ENCODE assay signal across 12 cellular contexts in the genomic region with DNA sequence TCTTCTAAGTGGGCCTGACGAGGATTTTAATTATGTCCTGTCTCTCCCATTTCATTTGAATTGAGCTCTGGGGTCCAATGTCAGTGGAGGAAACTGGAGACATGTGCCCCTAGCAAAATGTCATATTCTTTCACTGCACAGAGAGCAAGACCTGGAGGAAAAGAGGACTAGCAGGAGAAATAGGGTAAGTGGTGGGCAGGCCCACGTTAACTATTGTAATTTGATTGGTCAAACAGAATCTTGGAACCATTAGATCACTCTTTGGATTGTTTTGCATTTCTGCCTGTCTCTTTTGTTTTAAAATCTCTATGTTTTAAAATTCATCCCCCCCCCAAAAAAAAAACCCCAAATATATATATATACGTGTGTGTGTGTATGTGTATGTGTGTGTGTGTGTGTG.
DNase-seq lines count a peak whose midpoint lies in the region; ATAC-seq and TF ChIP-seq lines count a peak whose summit lies in the region.
"Had no signal": no experiment of that assay in that cellular context is flagged by ENCODE, and none has a peak within 500 bp of the region (broad histone marks: within the 10 kb centered on the region; RNA-seq: fewer than 3 reads in every experiment).

No MANE protein-coding gene starts in this region.

- H3K4me3 ChIP-seq in heart left ventricle (peak overlapping the region in 2 of 12 donors; percentile 35 to 44), adipocyte (ENCODE audit: low read length) (no peak overlapping the region), mucosa of stomach (ENCODE audit: low read length) (peak overlapping the region; percentile 22), transverse colon (no peak overlapping the region), endodermal cell (ENCODE audit: low read length) (no peak overlapping the region), Peyer's patch (no peak overlapping the region)

- in situ Hi-C loops in transverse colon (cut with MboI; ENCODE audit: low pct_ligation_motif_present in 1 of 4, low pct_unique_long_range_greater_than_20kb in 1 of 4, low sequenced_read_pairs in 3 of 4), result no loop called here

- H3K27me3 Mint-ChIP-seq in endodermal cell (ENCODE audit: insufficient read depth), result peaks cover 3% of the 10 kb centered on the region

- TF ChIP-seq CTCF in heart left ventricle (IDR thresholded peaks at IDR 0.05), result no peak
- TF ChIP-seq CTCF in transverse colon (IDR thresholded peaks at IDR 0.05), result no peak
- no peak for TF ChIP-seq CTCF in endodermal cell (conservative IDR thresholded peaks at IDR 0.05)
- no peak for TF ChIP-seq CTCF in Peyer's patch (IDR thresholded peaks at IDR 0.05)

- H3K9me3 ChIP-seq in heart left ventricle (peaks cover 0 to 13% (median 0%) of the 10 kb centered on the region in 12 donors), adipocyte (ENCODE audit: control insufficient read depth, low read length) (no peaks in the 10 kb centered on the region), mucosa of stomach (ENCODE audit: control insufficient read depth, low read length) (no peaks in the 10 kb centered on the region), transverse colon (no peaks in the 10 kb centered on the region), endodermal cell (ENCODE audit: control insufficient read depth, low read length) (peaks cover 22% of the 10 kb centered on the region), Peyer's patch (no peaks in the 10 kb centered on the region)
- H3K9me3 ChIP-seq: neutrophil had no signal

- intact Hi-C loops in Right ventricle myocardium inferior (cut with DNase I) (no loop called here), heart left ventricle (cut with DNase I) (no loop called here), transverse colon (cut with DNase I; ENCODE audit: low total_unique reads) (no loop called here)

- no peak overlapping the region for H3K27ac Mint-ChIP-seq in endodermal cell
- H3K27ac Mint-ChIP-seq: activated T-cell treated with anti-CD3 and anti-CD28 coated beads, Interleukin-2, amount 50 U/mL, for 24 hours had no signal

- H3K27ac ChIP-seq in heart left ventricle (peak overlapping the region in 2 of 12 donors; percentile 61 to 64), transverse colon (peak overlapping the region in 3 of 4 donors; percentile 13 to 40 (median 20)), endodermal cell (ENCODE audit: low read depth, low read length) (no peak overlapping the region), Peyer's patch (peak overlapping the region in 2 of 4 donors; percentile 68 to 71)
- H3K27ac ChIP-seq: neutrophil had no signal

- DNase-seq in Right ventricle myocardium inferior (ENCODE audit: missing footprints), result no peak
- DNase-seq in heart left ventricle, result no peak
- DNase-seq in adipocyte (ENCODE audit: low read depth), result peak; percentile 18
- no peak for DNase-seq in transverse colon
- no peak for DNase-seq in endodermal cell
- no peak for DNase-seq in Peyer's patch
- DNase-seq: GOT3, NCI-H2107 had no signal

- WGBS in heart left ventricle, 4 donors, result 52 to 66% (median 59%) methylated on average over 3 of the region's 3 CpGs
- 60 to 68% methylated on average over 2 to 3 of the region's 3 CpGs for WGBS in transverse colon (ENCODE audit: low coverage in 1 of 2), 2 donors
- 80 to 100% methylated on average over 2 to 3 of the region's 3 CpGs for WGBS in endodermal cell (ENCODE audit: insufficient coverage in 1 of 2, insufficient read length in 1 of 2), 2 experiments

- peak overlapping the region; percentile 66 for H3K9ac ChIP-seq in adipocyte (ENCODE audit: low read length)
- peak overlapping the region; percentile 63 for H3K9ac ChIP-seq in mucosa of stomach (ENCODE audit: low read length)
- H3K9ac ChIP-seq in endodermal cell (ENCODE audit: extremely low read depth, low read length, poor library complexity, severe bottlenecking), result no peak overlapping the region

- H3K36me3 ChIP-seq in heart left ventricle (no peaks in the 10 kb centered on the region), adipocyte (ENCODE audit: control insufficient read depth, insufficient read depth, low read length, severe bottlenecking) (no peaks in the 10 kb centered on the region), mucosa of stomach (ENCODE audit: control insufficient read depth, insufficient read depth, low read length) (no peaks in the 10 kb centered on the region), transverse colon (no peaks in the 10 kb centered on the region), endodermal cell (ENCODE audit: control insufficient read depth, insufficient read depth, low read length) (no peaks in the 10 kb centered on the region), Peyer's patch (no peaks in the 10 kb centered on the region)
- H3K36me3 ChIP-seq: neutrophil had no signal

- TF ChIP-seq EP300 in transverse colon (IDR thresholded peaks at IDR 0.05; ENCODE audit: low read depth), result no peak

- no peaks in the 10 kb centered on the region for H3K36me3 Mint-ChIP-seq in endodermal cell (ENCODE audit: low read depth)

- no peak for TF ChIP-seq POLR2A in heart left ventricle (IDR thresholded peaks at IDR 0.05)
- TF ChIP-seq POLR2A in transverse colon (IDR thresholded peaks at IDR 0.05), result no peak
- no peak for TF ChIP-seq POLR2A in Peyer's patch (IDR thresholded peaks at IDR 0.05)

- no peaks in the 10 kb centered on the region for H3K27me3 ChIP-seq in heart left ventricle
- no peaks in the 10 kb centered on the region for H3K27me3 ChIP-seq in adipocyte (replicated peaks; ENCODE audit: control insufficient read depth, insufficient read depth, low read length)
- H3K27me3 ChIP-seq in mucosa of stomach (ENCODE audit: control insufficient read depth, insufficient read depth, low read length), result no peaks in the 10 kb centered on the region
- H3K27me3 ChIP-seq in transverse colon, result no peaks in the 10 kb centered on the region
- H3K27me3 ChIP-seq in endodermal cell (ENCODE audit: control insufficient read depth, insufficient read depth, low read length, poor library complexity, severe bottlenecking), result no peaks in the 10 kb centered on the region
- H3K27me3 ChIP-seq in Peyer's patch, result no peaks in the 10 kb centered on the region

- H3K9me3 Mint-ChIP-seq in endodermal cell, result peaks cover 34% of the 10 kb centered on the region

- H3K4me1 ChIP-seq in heart left ventricle, result peaks cover 0 to 28% (median 0%) of the 10 kb centered on the region in 12 donors
- H3K4me1 ChIP-seq in adipocyte (ENCODE audit: control insufficient read depth, insufficient read depth, low read length), result peaks cover 13% of the 10 kb centered on the region
- H3K4me1 ChIP-seq in mucosa of stomach (ENCODE audit: control insufficient read depth, insufficient read depth, low read length), result peaks cover 22% of the 10 kb centered on the region
- H3K4me1 ChIP-seq in transverse colon, result peaks cover 0 to 19% (median 6%) of the 10 kb centered on the region in 4 donors
- peaks cover 9% of the 10 kb centered on the region for H3K4me1 ChIP-seq in endodermal cell (ENCODE audit: control insufficient read depth, insufficient read depth, low read length)
- peaks cover 0 to 8% (median 3%) of the 10 kb centered on the region in 4 donors for H3K4me1 ChIP-seq in Peyer's patch

- peaks cover 24% of the 10 kb centered on the region for H3K4me1 Mint-ChIP-seq in endodermal cell

- ATAC-seq in Right ventricle myocardium inferior (peak; percentile 56), heart left ventricle (no peak), GM21825 (IDR thresholded peaks at IDR 0.05; ENCODE audit: unreplicated experiment) (no peak)

- no peak overlapping the region for H3K4me3 Mint-ChIP-seq in endodermal cell
